ENCODE assay signal across 13 cellular contexts in the genomic region with DNA sequence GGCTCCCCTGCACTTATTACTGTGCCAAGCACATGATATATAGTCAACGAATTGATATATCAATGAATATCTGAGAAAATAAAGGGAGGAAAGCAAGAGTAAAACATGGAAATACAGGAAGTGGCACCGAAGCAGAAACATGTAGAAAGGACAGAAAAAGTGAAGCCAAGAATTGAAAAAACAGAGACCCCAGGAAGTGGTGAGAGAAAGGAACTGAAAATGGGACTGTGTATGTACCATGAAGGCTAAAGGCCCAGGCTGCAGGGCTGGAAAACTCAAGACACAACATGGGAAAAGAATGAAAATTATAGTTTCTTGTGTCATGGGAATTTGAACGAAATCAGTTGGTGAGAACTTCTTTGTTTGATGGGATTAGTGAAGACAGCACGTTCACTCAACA.
DNase-seq lines count a peak whose midpoint lies in the region; ATAC-seq and TF ChIP-seq lines count a peak whose summit lies in the region.
"Had no signal": no experiment of that assay in that cellular context is flagged by ENCODE, and none has a peak within 500 bp of the region (broad histone marks: within the 10 kb centered on the region; RNA-seq: fewer than 3 reads in every experiment).

No MANE protein-coding gene starts in this region.

- H3K27ac Mint-ChIP-seq in activated naive CD4-positive, alpha-beta T cell treated with anti-CD3 and anti-CD28 coated beads, Interleukin-2, amount 50 U/mL, for 72 hours = peak overlapping the region; percentile 0 to 18
- no peak overlapping the region for H3K27ac Mint-ChIP-seq in activated T-helper 17 cell treated with anti-CD3 and anti-CD28 coated beads, Interleukin-2, amount 50 U/mL, for 72 hours

- H3K9ac ChIP-seq in OCI-LY3 (ENCODE audit: low read length) = no peak overlapping the region

- ATAC-seq in activated naive CD4-positive, alpha-beta T cell treated with anti-CD3 and anti-CD28 coated beads, Interleukin-2, amount 50 U/mL, for 72 hours = no peak
- no peak for ATAC-seq in left lung
- no peak for ATAC-seq in activated T-helper 17 cell treated with anti-CD3 and anti-CD28 coated beads, Interleukin-2, amount 50 U/mL, for 72 hours (replicated peaks)

- H3K4me3 ChIP-seq in OCI-LY3 (ENCODE audit: low read length) (no peak overlapping the region), left lung (no peak overlapping the region)

- H3K27ac ChIP-seq in OCI-LY3 (ENCODE audit: low read length) (no peak overlapping the region), left lung (peak overlapping the region; percentile 46 to 80)

- H4K20me1 ChIP-seq in OCI-LY3 (ENCODE audit: insufficient read depth, low read length) = no peaks in the 10 kb centered on the region

- H3K4me1 Mint-ChIP-seq in activated T-helper 17 cell treated with anti-CD3 and anti-CD28 coated beads, Interleukin-2, amount 50 U/mL, for 72 hours = peaks cover 41% of the 10 kb centered on the region

- peaks cover 30% of the 10 kb centered on the region for H3K4me1 ChIP-seq in OCI-LY3 (ENCODE audit: low read length)
- peaks cover 0 to 68% of the 10 kb centered on the region in 2 donors for H3K4me1 ChIP-seq in left lung

- no peaks in the 10 kb centered on the region for H3K79me2 ChIP-seq in OCI-LY3 (ENCODE audit: low read length)

- DNase-seq in activated naive CD4-positive, alpha-beta T cell treated with anti-CD3 and anti-CD28 coated beads, Interleukin-2, amount 50 U/mL, for 72 hours (ENCODE audit: low spot score in 2 of 2) = no peak
- DNase-seq in activated naive CD4-positive, alpha-beta T cell treated with Interleukin-2 at 50 U/mL for 16 hours = no peak
- DNase-seq in left lung (no peak), superior temporal gyrus (ENCODE audit: extremely low spot score) (peak; percentile 7), AG08395 (ENCODE audit: low spot score) (no peak), DMS153 (lab: John Stamatoyannopoulos, UW) (no peak)
- DNase-seq: activated effector memory CD4-positive, alpha-beta T cell treated with anti-CD3 and anti-CD28 coated beads, Interleukin-2, amount 50 U/mL, for 16 hours; DMS 273 treated with DMSO at 0.1 percent for 48 hours; effector CD8-positive, alpha-beta T cell; NCI-H526 had no signal

- no peaks in the 10 kb centered on the region for H3K9me3 ChIP-seq in OCI-LY3 (ENCODE audit: insufficient read depth, low read length)
- H3K9me3 ChIP-seq in left lung = no peaks in the 10 kb centered on the region

- H3K27me3 ChIP-seq in OCI-LY3 (ENCODE audit: low read depth, low read length) (no peaks in the 10 kb centered on the region), left lung (no peaks in the 10 kb centered on the region)

- H3K27me3 Mint-ChIP-seq in activated T-helper 17 cell treated with anti-CD3 and anti-CD28 coated beads, Interleukin-2, amount 50 U/mL, for 72 hours = no peaks in the 10 kb centered on the region
- H3K27me3 Mint-ChIP-seq: activated CD4-positive, alpha-beta memory T cell treated with anti-CD3 and anti-CD28 coated beads for 36 hours had no signal

- peak overlapping the region; percentile 46; the same call in 1 of the 2 replicates for H3K4me2 ChIP-seq in OCI-LY3 (ENCODE audit: low read length)

- H3K36me3 Mint-ChIP-seq in activated naive CD4-positive, alpha-beta T cell treated with anti-CD3 and anti-CD28 coated beads, Interleukin-2, amount 50 U/mL, for 72 hours = no peaks in the 10 kb centered on the region
- no peaks in the 10 kb centered on the region for H3K36me3 Mint-ChIP-seq in activated T-helper 17 cell treated with anti-CD3 and anti-CD28 coated beads, Interleukin-2, amount 50 U/mL, for 72 hours (ENCODE audit: low read depth)
- H3K36me3 Mint-ChIP-seq: activated CD4-positive, alpha-beta memory T cell treated with anti-CD3 and anti-CD28 coated beads for 36 hours had no signal

- H2AFZ ChIP-seq in OCI-LY3 (ENCODE audit: low read depth, low read length) = no peak overlapping the region

- peaks cover 0 to 3% of the 10 kb centered on the region in 2 donors for H3K9me3 Mint-ChIP-seq in activated naive CD4-positive, alpha-beta T cell treated with anti-CD3 and anti-CD28 coated beads, Interleukin-2, amount 50 U/mL, for 72 hours
- H3K9me3 Mint-ChIP-seq in activated T-helper 17 cell treated with anti-CD3 and anti-CD28 coated beads, Interleukin-2, amount 50 U/mL, for 72 hours = peaks cover 4% of the 10 kb centered on the region
- H3K9me3 Mint-ChIP-seq: activated CD4-positive, alpha-beta memory T cell treated with anti-CD3 and anti-CD28 coated beads for 36 hours had no signal

- H3K36me3 ChIP-seq in OCI-LY3 (replicated peaks; ENCODE audit: low read depth, low read length) (no peaks in the 10 kb centered on the region), left lung (no peaks in the 10 kb centered on the region)

- TF ChIP-seq CTCF in OCI-LY3 (IDR thresholded peaks at IDR 0.05; ENCODE audit: low read depth, low read length) = no peak
- TF ChIP-seq CTCF in left lung (IDR thresholded peaks at IDR 0.05) = no peak

- no peak overlapping the region for H3K4me3 Mint-ChIP-seq in activated T-helper 17 cell treated with anti-CD3 and anti-CD28 coated beads, Interleukin-2, amount 50 U/mL, for 72 hours
- H3K4me3 Mint-ChIP-seq: activated CD4-positive, alpha-beta memory T cell treated with anti-CD3 and anti-CD28 coated beads for 36 hours had no signal

- intact Hi-C loops in left lung (cut with DNase I) = no loop called here
